Comparison of ENCODE assay signal across 1 cellular context in the genomic region with DNA sequence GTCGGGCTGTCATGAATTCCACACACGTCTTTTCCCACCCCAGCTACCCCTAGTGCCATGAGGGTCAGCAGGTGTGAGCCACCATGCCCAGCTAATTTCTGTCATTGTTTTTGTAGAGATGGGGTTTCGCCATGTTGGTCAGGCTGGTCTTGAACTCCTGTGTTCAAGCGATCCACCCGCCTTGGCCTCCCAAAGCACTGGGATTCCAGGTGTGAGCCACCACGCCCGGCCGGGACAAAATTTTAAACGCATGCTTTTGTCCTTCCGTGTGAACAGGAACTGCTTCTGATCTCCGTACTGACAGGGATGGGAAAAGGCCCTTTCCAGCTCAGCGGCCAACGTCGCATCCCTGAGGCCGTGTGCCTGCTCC.
A peak's percentile ranks its signal among the peaks of the same experiment; 100 is the strongest.
TF ChIP-seq lines count a peak whose summit lies in the region.

No MANE protein-coding gene starts in this region.

TF ChIP-seq in HepG2, 621 proteins besides CTCF, POLR2A, EP300 and RAD21 (continues in another document):
- TF ChIP-seq, protein P1, sequence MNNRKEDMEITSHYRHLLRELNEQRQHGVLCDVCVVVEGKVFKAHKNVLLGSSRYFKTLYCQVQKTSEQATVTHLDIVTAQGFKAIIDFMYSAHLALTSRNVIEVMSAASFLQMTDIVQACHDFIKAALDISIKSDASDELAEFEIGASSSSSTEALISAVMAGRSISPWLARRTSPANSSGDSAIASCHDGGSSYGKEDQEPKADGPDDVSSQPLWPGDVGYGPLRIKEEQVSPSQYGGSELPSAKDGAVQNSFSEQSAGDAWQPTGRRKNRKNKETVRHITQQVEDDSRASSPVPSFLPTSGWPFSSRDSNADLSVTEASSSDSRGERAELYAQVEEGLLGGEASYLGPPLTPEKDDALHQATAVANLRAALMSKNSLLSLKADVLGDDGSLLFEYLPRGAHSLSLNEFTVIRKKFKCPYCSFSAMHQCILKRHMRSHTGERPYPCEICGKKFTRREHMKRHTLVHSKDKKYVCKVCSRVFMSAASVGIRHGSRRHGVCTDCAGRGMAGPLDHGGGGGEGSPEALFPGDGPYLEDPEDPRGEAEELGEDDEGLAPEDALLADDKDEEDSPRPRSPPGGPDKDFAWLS (CRISPR knock-in tag; IDR thresholded peaks at IDR 0.05; ENCODE audit: borderline replicate concordance), result no peak
- TF ChIP-seq ZNF34 (CRISPR knock-in tag; IDR thresholded peaks at IDR 0.05; ENCODE audit: borderline replicate concordance) (no peak), ZNF598 (CRISPR knock-in tag; IDR thresholded peaks at IDR 0.05; ENCODE audit: borderline replicate concordance) (no peak; the same call in 1 of the 2 replicates), ZSCAN12 (CRISPR knock-in tag; IDR thresholded peaks at IDR 0.05) (no peak), CHD4 (IDR thresholded peaks at IDR 0.05; ENCODE audit: borderline replicate concordance, low read length) (no peak), ZNF619 (CRISPR knock-in tag; IDR thresholded peaks at IDR 0.05) (peak; percentile 43; the same call in 1 of the 2 replicates), ARHGAP35 (CRISPR knock-in tag; IDR thresholded peaks at IDR 0.05; ENCODE audit: borderline replicate concordance) (no peak), ZBTB38 (CRISPR knock-in tag; IDR thresholded peaks at IDR 0.05) (peak; percentile 72; the same call in 1 of the 2 replicates), TBL1XR1 (IDR thresholded peaks at IDR 0.05; ENCODE audit: borderline replicate concordance, low read length, partially characterized antibody) (no peak), HNRNPL (IDR thresholded peaks at IDR 0.05; ENCODE audit: low read depth, low read length) (0 out of 2 replicates have a peak, but pooled peaks have one; percentile 10), HDAC1 (CRISPR knock-in tag; IDR thresholded peaks at IDR 0.05) (no peak), CENPT (CRISPR knock-in tag; IDR thresholded peaks at IDR 0.05; ENCODE audit: low read depth) (no peak), FOSL1 (CRISPR knock-in tag; IDR thresholded peaks at IDR 0.05; ENCODE audit: borderline replicate concordance) (no peak), KAT2B (IDR thresholded peaks at IDR 0.05; ENCODE audit: borderline replicate concordance, low read depth, low read length) (no peak), HOXD1 (CRISPR knock-in tag; IDR thresholded peaks at IDR 0.05) (no peak), EHMT2 (IDR thresholded peaks at IDR 0.05; ENCODE audit: borderline replicate concordance, low read depth, low read length) (no peak), SUZ12 (IDR thresholded peaks at IDR 0.05; ENCODE audit: low read depth, low read length) (no peak), MXI1 (IDR thresholded peaks at IDR 0.05; ENCODE audit: borderline replicate concordance, low read depth, low read length) (no peak), ZSCAN25 (CRISPR knock-in tag; IDR thresholded peaks at IDR 0.05) (0 out of 2 replicates have a peak, but pooled peaks have one; percentile 2), GZF1 (CRISPR knock-in tag; IDR thresholded peaks at IDR 0.05) (no peak), NKX3-1 (CRISPR knock-in tag; IDR thresholded peaks at IDR 0.05) (no peak), RARA (CRISPR knock-in tag; IDR thresholded peaks at IDR 0.05) (no peak), SMAD9 (CRISPR knock-in tag; IDR thresholded peaks at IDR 0.05) (no peak), ZNF768 (CRISPR knock-in tag; IDR thresholded peaks at IDR 0.05) (no peak), KLF15 (CRISPR knock-in tag; IDR thresholded peaks at IDR 0.05; ENCODE audit: borderline replicate concordance) (no peak), IKZF1 (IDR thresholded peaks at IDR 0.05) (no peak), RBFOX2 (IDR thresholded peaks at IDR 0.05; ENCODE audit: low read depth, low read length) (peak; percentile 34; the same call in 1 of the 2 replicates), FIP1L1 (IDR thresholded peaks at IDR 0.05; ENCODE audit: borderline replicate concordance, insufficient read depth, low read depth, low read length) (no peak), MXD4 (CRISPR knock-in tag; IDR thresholded peaks at IDR 0.05) (no peak), REXO4 (CRISPR knock-in tag; IDR thresholded peaks at IDR 0.05; ENCODE audit: borderline replicate concordance) (no peak), PRMT3 (CRISPR knock-in tag; IDR thresholded peaks at IDR 0.05; ENCODE audit: borderline replicate concordance, low read depth) (no peak), ZNF263 (CRISPR knock-in tag; IDR thresholded peaks at IDR 0.05) (no peak), ZNF615 (CRISPR knock-in tag; IDR thresholded peaks at IDR 0.05; ENCODE audit: borderline replicate concordance) (no peak), YEATS4 (CRISPR knock-in tag; IDR thresholded peaks at IDR 0.05; ENCODE audit: borderline replicate concordance) (peak; percentile 7; the same call in 1 of the 2 replicates), CCDC6 (CRISPR knock-in tag; IDR thresholded peaks at IDR 0.05) (no peak), ZNF562 (CRISPR knock-in tag; IDR thresholded peaks at IDR 0.05; ENCODE audit: borderline replicate concordance) (no peak), KLF9 (CRISPR knock-in tag; IDR thresholded peaks at IDR 0.05; ENCODE audit: low read depth) (no peak), HMG20A (CRISPR knock-in tag; IDR thresholded peaks at IDR 0.05; ENCODE audit: borderline replicate concordance) (no peak), MIER3 (CRISPR knock-in tag; IDR thresholded peaks at IDR 0.05; ENCODE audit: borderline replicate concordance) (no peak), ZNF678 (CRISPR knock-in tag; IDR thresholded peaks at IDR 0.05) (no peak), FOXA3 (CRISPR knock-in tag; IDR thresholded peaks at IDR 0.05) (no peak), RBM39 (IDR thresholded peaks at IDR 0.05; ENCODE audit: low read depth, low read length, poor library complexity, severe bottlenecking) (no peak)
- TF ChIP-seq, protein P2, sequence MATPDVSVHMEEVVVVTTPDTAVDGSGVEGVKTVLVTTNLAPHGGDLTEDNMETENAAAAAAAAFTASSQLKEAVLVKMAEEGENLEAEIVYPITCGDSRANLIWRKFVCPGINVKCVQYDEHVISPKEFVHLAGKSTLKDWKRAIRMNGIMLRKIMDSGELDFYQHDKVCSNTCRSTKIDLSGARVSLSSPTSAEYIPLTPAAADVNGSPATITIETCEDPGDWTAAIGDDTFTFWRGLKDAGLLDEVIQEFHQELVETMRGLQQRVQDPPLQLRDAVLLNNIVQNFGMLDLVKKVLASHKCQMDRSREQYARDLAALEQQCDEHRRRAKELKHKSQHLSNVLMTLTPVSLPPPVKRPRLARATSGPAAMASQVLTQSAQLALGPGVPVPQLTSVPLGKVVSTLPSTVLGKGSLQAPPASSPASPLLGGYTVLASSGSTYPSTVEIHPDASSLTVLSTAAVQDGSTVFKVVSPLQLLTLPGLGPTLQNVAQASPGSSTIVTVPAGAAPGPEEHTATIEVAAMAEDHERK (CRISPR knock-in tag; IDR thresholded peaks at IDR 0.05; ENCODE audit: low read depth), result no peak
- TF ChIP-seq, protein P3, sequence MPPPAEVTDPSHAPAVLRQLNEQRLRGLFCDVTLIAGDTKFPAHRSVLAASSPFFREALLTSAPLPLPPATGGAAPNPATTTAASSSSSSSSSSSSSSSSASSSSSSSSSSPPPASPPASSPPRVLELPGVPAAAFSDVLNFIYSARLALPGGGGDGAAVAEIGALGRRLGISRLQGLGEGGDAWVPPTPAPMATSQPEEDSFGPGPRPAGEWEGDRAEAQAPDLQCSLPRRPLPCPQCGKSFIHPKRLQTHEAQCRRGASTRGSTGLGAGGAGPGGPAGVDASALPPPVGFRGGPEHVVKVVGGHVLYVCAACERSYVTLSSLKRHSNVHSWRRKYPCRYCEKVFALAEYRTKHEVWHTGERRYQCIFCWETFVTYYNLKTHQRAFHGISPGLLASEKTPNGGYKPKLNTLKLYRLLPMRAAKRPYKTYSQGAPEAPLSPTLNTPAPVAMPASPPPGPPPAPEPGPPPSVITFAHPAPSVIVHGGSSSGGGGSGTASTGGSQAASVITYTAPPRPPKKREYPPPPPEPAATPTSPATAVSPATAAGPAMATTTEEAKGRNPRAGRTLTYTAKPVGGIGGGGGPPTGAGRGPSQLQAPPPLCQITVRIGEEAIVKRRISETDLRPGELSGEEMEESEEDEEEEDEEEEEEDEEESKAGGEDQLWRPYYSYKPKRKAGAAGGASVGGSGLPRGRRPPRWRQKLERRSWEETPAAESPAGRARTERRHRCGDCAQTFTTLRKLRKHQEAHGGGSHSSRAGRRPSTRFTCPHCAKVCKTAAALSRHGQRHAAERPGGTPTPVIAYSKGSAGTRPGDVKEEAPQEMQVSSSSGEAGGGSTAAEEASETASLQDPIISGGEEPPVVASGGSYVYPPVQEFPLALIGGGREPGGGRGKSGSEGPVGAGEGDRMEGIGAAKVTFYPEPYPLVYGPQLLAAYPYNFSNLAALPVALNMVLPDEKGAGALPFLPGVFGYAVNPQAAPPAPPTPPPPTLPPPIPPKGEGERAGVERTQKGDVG (CRISPR knock-in tag; IDR thresholded peaks at IDR 0.05; ENCODE audit: borderline replicate concordance), result 0 out of 2 replicates have a peak, but pooled peaks have one; percentile 9
- TF ChIP-seq, protein P4, sequence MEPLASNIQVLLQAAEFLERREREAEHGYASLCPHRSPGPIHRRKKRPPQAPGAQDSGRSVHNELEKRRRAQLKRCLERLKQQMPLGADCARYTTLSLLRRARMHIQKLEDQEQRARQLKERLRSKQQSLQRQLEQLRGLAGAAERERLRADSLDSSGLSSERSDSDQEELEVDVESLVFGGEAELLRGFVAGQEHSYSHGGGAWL (CRISPR knock-in tag; IDR thresholded peaks at IDR 0.05), result no peak
- TF ChIP-seq, protein P5, sequence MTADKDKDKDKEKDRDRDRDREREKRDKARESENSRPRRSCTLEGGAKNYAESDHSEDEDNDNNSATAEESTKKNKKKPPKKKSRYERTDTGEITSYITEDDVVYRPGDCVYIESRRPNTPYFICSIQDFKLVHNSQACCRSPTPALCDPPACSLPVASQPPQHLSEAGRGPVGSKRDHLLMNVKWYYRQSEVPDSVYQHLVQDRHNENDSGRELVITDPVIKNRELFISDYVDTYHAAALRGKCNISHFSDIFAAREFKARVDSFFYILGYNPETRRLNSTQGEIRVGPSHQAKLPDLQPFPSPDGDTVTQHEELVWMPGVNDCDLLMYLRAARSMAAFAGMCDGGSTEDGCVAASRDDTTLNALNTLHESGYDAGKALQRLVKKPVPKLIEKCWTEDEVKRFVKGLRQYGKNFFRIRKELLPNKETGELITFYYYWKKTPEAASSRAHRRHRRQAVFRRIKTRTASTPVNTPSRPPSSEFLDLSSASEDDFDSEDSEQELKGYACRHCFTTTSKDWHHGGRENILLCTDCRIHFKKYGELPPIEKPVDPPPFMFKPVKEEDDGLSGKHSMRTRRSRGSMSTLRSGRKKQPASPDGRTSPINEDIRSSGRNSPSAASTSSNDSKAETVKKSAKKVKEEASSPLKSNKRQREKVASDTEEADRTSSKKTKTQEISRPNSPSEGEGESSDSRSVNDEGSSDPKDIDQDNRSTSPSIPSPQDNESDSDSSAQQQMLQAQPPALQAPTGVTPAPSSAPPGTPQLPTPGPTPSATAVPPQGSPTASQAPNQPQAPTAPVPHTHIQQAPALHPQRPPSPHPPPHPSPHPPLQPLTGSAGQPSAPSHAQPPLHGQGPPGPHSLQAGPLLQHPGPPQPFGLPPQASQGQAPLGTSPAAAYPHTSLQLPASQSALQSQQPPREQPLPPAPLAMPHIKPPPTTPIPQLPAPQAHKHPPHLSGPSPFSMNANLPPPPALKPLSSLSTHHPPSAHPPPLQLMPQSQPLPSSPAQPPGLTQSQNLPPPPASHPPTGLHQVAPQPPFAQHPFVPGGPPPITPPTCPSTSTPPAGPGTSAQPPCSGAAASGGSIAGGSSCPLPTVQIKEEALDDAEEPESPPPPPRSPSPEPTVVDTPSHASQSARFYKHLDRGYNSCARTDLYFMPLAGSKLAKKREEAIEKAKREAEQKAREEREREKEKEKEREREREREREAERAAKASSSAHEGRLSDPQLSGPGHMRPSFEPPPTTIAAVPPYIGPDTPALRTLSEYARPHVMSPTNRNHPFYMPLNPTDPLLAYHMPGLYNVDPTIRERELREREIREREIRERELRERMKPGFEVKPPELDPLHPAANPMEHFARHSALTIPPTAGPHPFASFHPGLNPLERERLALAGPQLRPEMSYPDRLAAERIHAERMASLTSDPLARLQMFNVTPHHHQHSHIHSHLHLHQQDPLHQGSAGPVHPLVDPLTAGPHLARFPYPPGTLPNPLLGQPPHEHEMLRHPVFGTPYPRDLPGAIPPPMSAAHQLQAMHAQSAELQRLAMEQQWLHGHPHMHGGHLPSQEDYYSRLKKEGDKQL (CRISPR knock-in tag; IDR thresholded peaks at IDR 0.05; ENCODE audit: low read depth), result no peak
- TF ChIP-seq, protein P6, sequence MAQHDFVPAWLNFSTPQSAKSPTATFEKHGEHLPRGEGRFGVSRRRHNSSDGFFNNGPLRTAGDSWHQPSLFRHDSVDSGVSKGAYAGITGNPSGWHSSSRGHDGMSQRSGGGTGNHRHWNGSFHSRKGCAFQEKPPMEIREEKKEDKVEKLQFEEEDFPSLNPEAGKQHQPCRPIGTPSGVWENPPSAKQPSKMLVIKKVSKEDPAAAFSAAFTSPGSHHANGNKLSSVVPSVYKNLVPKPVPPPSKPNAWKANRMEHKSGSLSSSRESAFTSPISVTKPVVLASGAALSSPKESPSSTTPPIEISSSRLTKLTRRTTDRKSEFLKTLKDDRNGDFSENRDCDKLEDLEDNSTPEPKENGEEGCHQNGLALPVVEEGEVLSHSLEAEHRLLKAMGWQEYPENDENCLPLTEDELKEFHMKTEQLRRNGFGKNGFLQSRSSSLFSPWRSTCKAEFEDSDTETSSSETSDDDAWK (CRISPR knock-in tag; IDR thresholded peaks at IDR 0.05), result no peak
- TF ChIP-seq, protein P7, sequence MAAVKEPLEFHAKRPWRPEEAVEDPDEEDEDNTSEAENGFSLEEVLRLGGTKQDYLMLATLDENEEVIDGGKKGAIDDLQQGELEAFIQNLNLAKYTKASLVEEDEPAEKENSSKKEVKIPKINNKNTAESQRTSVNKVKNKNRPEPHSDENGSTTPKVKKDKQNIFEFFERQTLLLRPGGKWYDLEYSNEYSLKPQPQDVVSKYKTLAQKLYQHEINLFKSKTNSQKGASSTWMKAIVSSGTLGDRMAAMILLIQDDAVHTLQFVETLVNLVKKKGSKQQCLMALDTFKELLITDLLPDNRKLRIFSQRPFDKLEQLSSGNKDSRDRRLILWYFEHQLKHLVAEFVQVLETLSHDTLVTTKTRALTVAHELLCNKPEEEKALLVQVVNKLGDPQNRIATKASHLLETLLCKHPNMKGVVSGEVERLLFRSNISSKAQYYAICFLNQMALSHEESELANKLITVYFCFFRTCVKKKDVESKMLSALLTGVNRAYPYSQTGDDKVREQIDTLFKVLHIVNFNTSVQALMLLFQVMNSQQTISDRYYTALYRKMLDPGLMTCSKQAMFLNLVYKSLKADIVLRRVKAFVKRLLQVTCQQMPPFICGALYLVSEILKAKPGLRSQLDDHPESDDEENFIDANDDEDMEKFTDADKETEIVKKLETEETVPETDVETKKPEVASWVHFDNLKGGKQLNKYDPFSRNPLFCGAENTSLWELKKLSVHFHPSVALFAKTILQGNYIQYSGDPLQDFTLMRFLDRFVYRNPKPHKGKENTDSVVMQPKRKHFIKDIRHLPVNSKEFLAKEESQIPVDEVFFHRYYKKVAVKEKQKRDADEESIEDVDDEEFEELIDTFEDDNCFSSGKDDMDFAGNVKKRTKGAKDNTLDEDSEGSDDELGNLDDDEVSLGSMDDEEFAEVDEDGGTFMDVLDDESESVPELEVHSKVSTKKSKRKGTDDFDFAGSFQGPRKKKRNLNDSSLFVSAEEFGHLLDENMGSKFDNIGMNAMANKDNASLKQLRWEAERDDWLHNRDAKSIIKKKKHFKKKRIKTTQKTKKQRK (IDR thresholded peaks at IDR 0.05; ENCODE audit: low read length), result no peak
